Comparison of ENCODE assay signal across 27 cellular contexts in genomic region chrX:94775640-94776039, GRCh38.
"Had no signal": no experiment of that assay in that cellular context is flagged by ENCODE, and none has a peak within 500 bp of the region (broad histone marks: within the 10 kb centered on the region; RNA-seq: fewer than 3 reads in every experiment).

No MANE protein-coding gene starts in this region.

- H3K27ac ChIP-seq: stomach, suprapubic skin, testis, thoracic aorta, thyroid gland, tibial artery, tibial nerve, transverse colon, upper lobe of left lung, upper lobe of right lung, uterus, vagina had no signal

- H3K4me3 ChIP-seq: stomach, suprapubic skin, testis, thoracic aorta, thyroid gland, tibial artery, tibial nerve, transverse colon, upper lobe of left lung, upper lobe of right lung, uterus, vagina had no signal

- H3K36me3 ChIP-seq: stomach, suprapubic skin, thoracic aorta, thyroid gland, tibial artery, tibial nerve, transverse colon, upper lobe of left lung, upper lobe of right lung, uterus, vagina had no signal

- H3K4me1 ChIP-seq: stomach, suprapubic skin, testis, thyroid gland, tibial artery, tibial nerve, transverse colon, upper lobe of left lung, upper lobe of right lung, uterus, vagina had no signal

- FAIRE-seq: urothelium cell line had no signal

- H3K9me3 ChIP-seq: stomach, suprapubic skin, testis, thoracic aorta, thyroid gland, tibial artery, tibial nerve, transverse colon, upper lobe of left lung, upper lobe of right lung, uterus, vagina had no signal

- ATAC-seq: stimulated activated effector memory CD8-positive, alpha-beta T cell treated with anti-CD3 and anti-CD28 coated beads, Interleukin-12 subunit alpha, Interleukin-12 subunit beta, amount 100 ng/mL, for 72 hours; stimulated activated memory B cell treated with anti-CD40 and anti-IgM and Interleukin-4, amounts not matched to agents 10 μg/mL and 1 μg/mL and 100 μg/mL, for 72 hours; stimulated activated naive B cell treated with anti-CD40 and anti-IgM and Interleukin-4, amounts not matched to agents 10 μg/mL and 1 μg/mL and 100 μg/mL, for 72 hours; stimulated activated naive CD8-positive, alpha-beta T cell treated with anti-CD3 and anti-CD28 coated beads, Interleukin-15, amount 100 ng/mL, for 72 hours; stimulated activated naive CD8-positive, alpha-beta T cell treated with anti-CD3 and anti-CD28 coated beads, Interleukin-15, Interleukin-2, amounts not matched to agents 100 U/mL and 50 U/mL, for 24 hours; upper lobe of right lung had no signal

- DNase-seq: stimulated activated CD4-positive, alpha-beta T cell treated with anti-CD3 and anti-CD28 coated beads, Interleukin-2, amount 100 ng/mL, for 48 hours; stimulated activated CD4-positive, alpha-beta T cell treated with anti-CD3 and anti-CD28 coated beads, Interleukin-4, amount 100 ng/mL, for 1 hour; stimulated activated CD4-positive, alpha-beta T cell treated with anti-CD3 and anti-CD28 coated beads, Interleukin-4, amount 100 ng/mL, for 24 hours; stimulated activated CD4-positive, alpha-beta T cell treated with anti-CD3 and anti-CD28 coated beads, Interleukin-4, amount 100 ng/mL, for 4 hours; stimulated activated CD8-positive, alpha-beta memory T cell treated with anti-CD3 and anti-CD28 coated beads, Interleukin-4, amount 100 ng/mL, for 48 hours; stimulated activated naive B cell treated with anti-CD40 and anti-IgM and Interleukin-4, amounts not matched to agents 10 μg/mL and 1 μg/mL and 100 μg/mL, for 72 hours; stimulated activated naive CD4-positive, alpha-beta T cell; stimulated activated naive CD4-positive, alpha-beta T cell treated with Interleukin-2 at 50 U/mL for 16 hours; stimulated activated naive CD8-positive, alpha-beta T cell treated with anti-CD3 and anti-CD28 coated beads, Interleukin-15, amount 100 ng/mL, for 72 hours; stimulated activated naive CD8-positive, alpha-beta T cell treated with anti-CD3 and anti-CD28 coated beads, Interleukin-15, Interleukin-2, amounts not matched to agents 100 U/mL and 50 U/mL, for 24 hours; stomach; substantia nigra; testis; thyroid gland; tibial artery; transverse colon; trophoblast cell; upper lobe of left lung; upper lobe of right lung; uterus had no signal
